In genomic region chr1:209652121-209652742, GRCh38 we compare ENCODE assay signal across 9 cellular contexts. TPM values are rescaled to one million over a fixed set of nuclear protein-coding genes. Genes with fewer than 3 reads are reported as not detected.
DNase-seq lines count a peak whose midpoint lies in the region; ATAC-seq, FAIRE-seq and TF ChIP-seq lines count a peak whose summit lies in the region.
"Had no signal": no experiment of that assay in that cellular context is flagged by ENCODE, and none has a peak within 500 bp of the region (broad histone marks: within the 10 kb centered on the region; RNA-seq: fewer than 3 reads in every experiment).

TSS of gene LAMB3 (minus strand) at chr1:209652425. CDS start at chr1:209650944, 1,481 bp downstream.

- peaks cover 72% of the 10 kb centered on the region for H3K79me2 ChIP-seq in PC-3 (ENCODE audit: low read length)

- H3K27ac ChIP-seq in PC-3 (ENCODE audit: low read length) = peak within 1 kb of the TSS; percentile 95
- H3K27ac ChIP-seq in esophagus squamous epithelium = peak within 1 kb of the TSS; percentile 79 to 90 (median 87)
- peak within 1 kb of the TSS; percentile 76 to 79 for H3K27ac ChIP-seq in prostate gland

- H3K4me1 ChIP-seq in PC-3 (ENCODE audit: insufficient read depth, low read length) = peaks cover 81% of the 10 kb centered on the region
- H3K4me1 ChIP-seq in esophagus squamous epithelium = peaks cover 32 to 100% (median 56%) of the 10 kb centered on the region in 3 donors
- H3K4me1 ChIP-seq in prostate gland (replicated peaks) = no peaks in the 10 kb centered on the region

- in situ Hi-C loops in Caki2 (cut with HindIII; ENCODE audit: low pct_unique_long_range_greater_than_20kb, low sequenced_read_pairs) (no loop called here), ACHN (cut with HindIII; ENCODE audit: low pct_ligation_motif_present, low pct_unique_long_range_greater_than_20kb, low sequenced_read_pairs) (no loop called here)

- CTCF ChIA-PET in PC-3 (lab: Charles Lee) = interaction anchor here (0.6 kb wide), 2 partner anchors 9 to 83 kb away, joined by 3 read pairs; no protein-coding TSS in a partner anchor

- peak; percentile 41; the same call in 1 of the 2 replicates for TF ChIP-seq CTCF in PC-3 (conservative IDR thresholded peaks at IDR 0.05; ENCODE audit: low read depth, low read length)
- no peak for TF ChIP-seq CTCF in esophagus squamous epithelium (IDR thresholded peaks at IDR 0.05)
- no peak for TF ChIP-seq CTCF in prostate gland (IDR thresholded peaks at IDR 0.05)

- peak; percentile 16 for ATAC-seq in PC-3
- no peak for ATAC-seq in left lobe of liver

- H3K27me3 ChIP-seq in PC-3 (ENCODE audit: low read length) = no peaks in the 10 kb centered on the region
- peaks cover 0 to 25% (median 0%) of the 10 kb centered on the region in 4 donors for H3K27me3 ChIP-seq in esophagus squamous epithelium
- no peaks in the 10 kb centered on the region for H3K27me3 ChIP-seq in prostate gland (replicated peaks; ENCODE audit: insufficient read depth)

- H3K9ac ChIP-seq in PC-3 (ENCODE audit: low read length) = peak within 1 kb of the TSS; percentile 93

- no peak for FAIRE-seq in GM12892 (lab: Jason Lieb, UNC)

- TSS peak; percentile 33 for BruUV-seq in PC-3 (replicated peaks; lab: Mats Ljungman, UMichigan)

- no peaks in the 10 kb centered on the region for H3K9me3 ChIP-seq in PC-3 (ENCODE audit: low read length)
- H3K9me3 ChIP-seq in esophagus squamous epithelium = no peaks in the 10 kb centered on the region
- H3K9me3 ChIP-seq in prostate gland = no peaks in the 10 kb centered on the region

- H3K36me3 ChIP-seq in PC-3 (ENCODE audit: low read depth, low read length) = peaks cover 35% of the 10 kb centered on the region
- H3K36me3 ChIP-seq in esophagus squamous epithelium = no peaks in the 10 kb centered on the region
- H3K36me3 ChIP-seq in prostate gland = no peaks in the 10 kb centered on the region

- peak in 2 of 4 donors; percentile 38 to 49 for TF ChIP-seq POLR2A in esophagus squamous epithelium (IDR thresholded peaks at IDR 0.05)
- peak; percentile 70 for TF ChIP-seq POLR2A in prostate gland (IDR thresholded peaks at IDR 0.05)
- TF ChIP-seq POLR2A in GM12892 (IDR thresholded peaks at IDR 0.05; ENCODE audit: low read depth, low read length) = no peak

- intact Hi-C loops in PC-3 (cut with micrococcal nuclease) (no loop called here), esophagus squamous epithelium (cut with DNase I) (no loop called here), prostate gland (cut with DNase I) (no loop called here)

- peak within 1 kb of the TSS; percentile 97 for H3K4me2 ChIP-seq in PC-3 (ENCODE audit: low read length)

- peak within 1 kb of the TSS; percentile 82 for H3K4me3 ChIP-seq in PC-3 (ENCODE audit: low read length)
- peak within 1 kb of the TSS; percentile 12 to 54 (median 34) for H3K4me3 ChIP-seq in esophagus squamous epithelium
- peak within 1 kb of the TSS; percentile 4 to 19 for H3K4me3 ChIP-seq in prostate gland

- WGBS in esophagus squamous epithelium, 2 donors = 37 to 61% methylated on average over 4 to 11 of the region's 14 CpGs
- WGBS in prostate gland = 46% methylated on average over 13 of the region's 14 CpGs

- H3K9me2 ChIP-seq in PC-3 (replicated peaks; ENCODE audit: low read length) = no peaks in the 10 kb centered on the region

- peak; percentile 25 for DNase-seq in Caki2 (ENCODE audit: low read depth)
- peak; percentile 94 for DNase-seq in PC-3
- no peak for DNase-seq in esophagus squamous epithelium (lab: John Stamatoyannopoulos, UW)
- DNase-seq in prostate gland (ENCODE audit: low spot score) = peak; percentile 79
- no peak for DNase-seq in GM12892 (ENCODE audit: insufficient read length)
- DNase-seq in central memory CD4-positive, alpha-beta T cell = no peak
- no peak for DNase-seq in left lobe of liver (ENCODE audit: low spot score)
- DNase-seq in ACHN = no peak
- DNase-seq: naive B cell had no signal

- POLR2A ChIA-PET in PC-3 (lab: Charles Lee; ENCODE audit: unreplicated experiment) = interaction anchor here (0.5 to 2.0 kb wide), 7 partner anchors 12 to 1247 kb away, joined by 3 to 19 read pairs (median 5); partner anchors contain the start of gene G0S2

- peaks cover 34% of the 10 kb centered on the region for H4K20me1 ChIP-seq in PC-3 (ENCODE audit: low read length)

- peaks cover 22% of the 10 kb centered on the region for H3F3A ChIP-seq in PC-3 (ENCODE audit: low read length, unreplicated experiment)

- no peak within 1 kb of the TSS for H2AFZ ChIP-seq in PC-3 (ENCODE audit: low read length)

RNA-seq across cellular contexts. Expression of gene LAMB3, which starts in this region (rescaled TPM):
- total RNA-seq in Caki2 (2014; rRNA removed; shearing (Covaris generic); ENCODE audit: low replicate concordance) = 59.6 and 77.3 TPM in 2 replicates
- total RNA-seq in PC-3 (2014; rRNA removed) (473 and 650 TPM in 2 replicates), esophagus squamous epithelium (100 to 1,000 TPM in 3 of 4 donors, 10 to 100 TPM in 1; 65.4 to 121 (median 113) TPM), prostate gland (10 to 100 TPM; 43.7 to 92.8 TPM), left lobe of liver (7.8 TPM)
- polyA plus RNA-seq in GM12892 (2012; ENCODE audit: missing spikeins) = 0.59 TPM

Comparison
In these comparisons a context has a peak if more than half of its experiments do, and no peak if none do; other contexts are left out.
1. DNase-seq: peak in Caki2 (single experiment), PC-3 (single experiment) and prostate gland (single experiment); none in esophagus squamous epithelium (single experiment), GM12892 (single experiment), central memory CD4-positive, alpha-beta T cell (single experiment), left lobe of liver (single experiment) and ACHN (single experiment).
2. H3K4me3 ChIP-seq: peak in every context shown above with its lines; median percentile 82 in PC-3; 34 in esophagus squamous epithelium; 12 in prostate gland.
3. Peak in every context shown above with its lines, with median percentiles within 50 percentile points of each other: H3K27ac ChIP-seq.